ENCODE assay signal across 8 cellular contexts in the genomic region with DNA sequence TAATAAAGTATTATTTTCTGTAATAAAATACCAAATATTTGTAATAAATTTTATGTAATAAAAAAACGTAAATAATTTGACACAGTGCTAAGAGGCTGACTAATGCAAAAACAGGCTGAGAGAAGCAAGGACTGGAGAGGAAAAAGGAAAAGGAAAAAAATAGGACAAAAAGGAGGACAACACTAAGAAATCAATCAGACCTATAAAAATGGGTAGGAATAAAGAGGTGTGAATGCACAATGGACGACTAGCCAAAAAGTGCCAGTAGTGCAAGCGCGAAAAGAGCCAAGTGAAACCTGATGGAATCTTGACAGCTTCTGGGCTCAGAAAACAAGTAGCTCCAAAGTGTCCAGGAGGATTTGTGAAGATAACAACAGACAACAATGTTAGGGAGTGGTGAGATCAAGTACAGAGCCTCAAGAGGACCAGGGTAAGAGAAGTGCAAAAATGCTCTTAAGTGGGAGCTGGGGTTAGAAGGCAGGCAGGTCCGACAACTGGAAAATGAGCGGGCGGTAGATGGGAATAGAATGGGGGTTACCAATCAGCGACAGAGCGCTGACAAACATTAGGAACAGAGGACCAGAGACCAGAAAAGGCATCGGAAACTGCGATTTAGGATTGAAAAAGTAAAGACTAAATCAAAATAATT. TPM values are rescaled to one million over a fixed set of nuclear protein-coding genes. Genes with fewer than 3 reads are reported as not detected.
DNase-seq lines count a peak whose midpoint lies in the region; ATAC-seq, FAIRE-seq and TF ChIP-seq lines count a peak whose summit lies in the region.

No MANE protein-coding gene starts in this region.

- no TSS peak for BruUV-seq in PC-3 (replicated peaks; lab: Mats Ljungman, UMichigan)

- no peak overlapping the region for H2BK120ac ChIP-seq in neuronal stem cell (ENCODE audit: low read depth, low read length)

- peak overlapping the region; percentile 99 for H3K4me2 ChIP-seq in PC-3 (ENCODE audit: low read length)
- peak overlapping the region; percentile 95 for H3K4me2 ChIP-seq in fibroblast of lung (ENCODE audit: extremely low read depth, insufficient read depth, low read length)
- peak overlapping the region; percentile 69 for H3K4me2 ChIP-seq in neuronal stem cell (ENCODE audit: insufficient read depth, low read length, poor library complexity, severe bottlenecking)

- H3K36me3 ChIP-seq in PC-3 (ENCODE audit: low read depth, low read length) = no peaks in the 10 kb centered on the region
- H3K36me3 ChIP-seq in fibroblast of lung (ENCODE audit: control insufficient read depth, insufficient read depth, low read length) = no peaks in the 10 kb centered on the region
- no peaks in the 10 kb centered on the region for H3K36me3 ChIP-seq in neuronal stem cell (replicated peaks in 1 of 2; ENCODE audit: control insufficient read depth in 2 of 2, insufficient read depth in 2 of 2, low read length in 2 of 2)

- no peaks in the 10 kb centered on the region for H3K27me3 ChIP-seq in PC-3 (ENCODE audit: low read length)
- H3K27me3 ChIP-seq in fibroblast of lung (ENCODE audit: control insufficient read depth, insufficient read depth, low read length) = no peaks in the 10 kb centered on the region
- no peaks in the 10 kb centered on the region for H3K27me3 ChIP-seq in neuronal stem cell (ENCODE audit: control insufficient read depth in 3 of 3, insufficient read depth in 3 of 3, low read depth in 1 of 3, low read length in 3 of 3)

- H4K91ac ChIP-seq in neuronal stem cell (ENCODE audit: low read depth, low read length, poor library complexity) = no peak overlapping the region

- TF ChIP-seq CTCF in PC-3 (conservative IDR thresholded peaks at IDR 0.05; ENCODE audit: low read depth, low read length) (no peak), fibroblast of lung (conservative IDR thresholded peaks at IDR 0.05 in 1 of 2, IDR thresholded peaks at IDR 0.05 in 1 of 2; ENCODE audit: low read depth in 1 of 2, low read length in 2 of 2) (no peak)

- POLR2A ChIA-PET in PC-3 (lab: Charles Lee; ENCODE audit: unreplicated experiment) = interaction anchor here (0.6 to 1.4 kb wide), 3 partner anchors 10 to 60 kb away, joined by 3 to 7 read pairs (median 6); no protein-coding TSS in a partner anchor

- H3K4me3 ChIP-seq in PC-3 (ENCODE audit: low read length) (peak overlapping the region; percentile 93), fibroblast of lung (replicated peaks in 1 of 4; ENCODE audit: control extremely low read depth in 1 of 4, insufficient read depth in 1 of 4, low read depth in 3 of 4, low read length in 4 of 4) (peak overlapping the region; percentile 76 to 91 (median 86)), neuronal stem cell (ENCODE audit: low read length in 2 of 2) (peak overlapping the region; percentile 63 to 96)

- H3K27ac ChIP-seq in PC-3 (ENCODE audit: low read length) (peak overlapping the region; percentile 56; the same call in 1 of the 2 replicates), fibroblast of lung (ENCODE audit: insufficient read depth, low read length) (peak overlapping the region; percentile 93), neuronal stem cell (replicated peaks; ENCODE audit: low read length) (peak overlapping the region; percentile 37)

- no peak overlapping the region for H4K8ac ChIP-seq in neuronal stem cell (ENCODE audit: low read depth, low read length)

- intact Hi-C loops in PC-3 (cut with micrococcal nuclease) = loop anchor here (1.0 to 10.0 kb wide), 6 partner anchors 10 to 249 kb away; a partner anchor contains a TSS

- no peaks in the 10 kb centered on the region for H3K9me2 ChIP-seq in PC-3 (replicated peaks; ENCODE audit: low read length)

- H2BK5ac ChIP-seq in neuronal stem cell (ENCODE audit: low read length) = no peak overlapping the region

- no peak overlapping the region for H2BK12ac ChIP-seq in neuronal stem cell (ENCODE audit: low read length)

- FAIRE-seq in G401.6 (lab: Jason Lieb, UNC) = peak; percentile 61

- no peak overlapping the region for H2BK15ac ChIP-seq in neuronal stem cell (ENCODE audit: low read length)

- no peak overlapping the region for H2AK5ac ChIP-seq in neuronal stem cell (ENCODE audit: low read depth, low read length)

- no peak overlapping the region for H3K18ac ChIP-seq in neuronal stem cell (ENCODE audit: low read length)

- no peaks in the 10 kb centered on the region for H3F3A ChIP-seq in PC-3 (ENCODE audit: low read length, unreplicated experiment)

- no peak overlapping the region for H3K4ac ChIP-seq in neuronal stem cell (ENCODE audit: low read length)

- no peaks in the 10 kb centered on the region for H3K79me1 ChIP-seq in neuronal stem cell (ENCODE audit: low read depth, low read length)

- peaks cover 22% of the 10 kb centered on the region for H3K4me1 ChIP-seq in PC-3 (ENCODE audit: insufficient read depth, low read length)
- H3K4me1 ChIP-seq in fibroblast of lung (ENCODE audit: control insufficient read depth, extremely low read depth, insufficient read depth, low read length) = no peaks in the 10 kb centered on the region
- H3K4me1 ChIP-seq in neuronal stem cell (ENCODE audit: control insufficient read depth in 2 of 2, insufficient read depth in 1 of 2, low read depth in 1 of 2, low read length in 2 of 2) = peaks cover 0 to 13% of the 10 kb centered on the region in 2 donors

- H2AFZ ChIP-seq in PC-3 (ENCODE audit: low read length) (peak overlapping the region; percentile 67; the same call in 1 of the 2 replicates), fibroblast of lung (ENCODE audit: low read length) (peak overlapping the region; percentile 20), neuronal stem cell (ENCODE audit: low read length) (peak overlapping the region; percentile 93)

- CTCF ChIA-PET in PC-3 (lab: Charles Lee) = interaction anchor here (0.7 to 1.1 kb wide), 2 partner anchors 11 to 112 kb away, joined by 6 to 8 read pairs; no protein-coding TSS in a partner anchor

- H3K79me2 ChIP-seq in PC-3 (ENCODE audit: low read length) (peaks cover 57% of the 10 kb centered on the region), fibroblast of lung (ENCODE audit: control insufficient read depth, insufficient read depth, low read length) (peaks cover 53% of the 10 kb centered on the region)

- H3K14ac ChIP-seq in neuronal stem cell (ENCODE audit: low read length) = no peak overlapping the region

- H3K9me3 ChIP-seq in PC-3 (ENCODE audit: low read length) = no peaks in the 10 kb centered on the region
- no peaks in the 10 kb centered on the region for H3K9me3 ChIP-seq in fibroblast of lung (ENCODE audit: control insufficient read depth, insufficient read depth, low read depth, low read length)
- H3K9me3 ChIP-seq in neuronal stem cell (replicated peaks in 1 of 2; ENCODE audit: control insufficient read depth in 2 of 2, insufficient read depth in 1 of 2, low read depth in 1 of 2, low read length in 2 of 2) = peaks cover 0 to 9% of the 10 kb centered on the region in 2 donors

- H4K20me1 ChIP-seq in PC-3 (ENCODE audit: low read length) = peaks cover 29% of the 10 kb centered on the region
- peaks cover 5% of the 10 kb centered on the region for H4K20me1 ChIP-seq in fibroblast of lung (ENCODE audit: control insufficient read depth, extremely low read depth, insufficient read depth, low read length)

- peak; percentile 9 for DNase-seq in PC-3
- DNase-seq in fibroblast of lung (ENCODE audit: low read depth in 2 of 2) = peak; percentile 16 to 21
- peak; percentile 15 for DNase-seq in neuronal stem cell (ENCODE audit: low spot score)
- no peak for DNase-seq in GDM1 (lab: John Stamatoyannopoulos, UW)

- ATAC-seq in HG02610 (IDR thresholded peaks at IDR 0.05; ENCODE audit: unreplicated experiment) (peak; percentile 6), PC-3 (peak; percentile 11), HG03521 (IDR thresholded peaks at IDR 0.05; ENCODE audit: unreplicated experiment) (no peak), HG03469 (IDR thresholded peaks at IDR 0.05; ENCODE audit: unreplicated experiment) (no peak)

- no CpG with 5 or more reads among the region's 11 CpGs for WGBS in neuronal stem cell (ENCODE audit: extremely low coverage in 2 of 2, insufficient read length in 2 of 2, insufficient replicate concordance in 1 of 2), 2 donors

- peak overlapping the region; percentile 88 for H3K9ac ChIP-seq in PC-3 (ENCODE audit: low read length)
- H3K9ac ChIP-seq in fibroblast of lung (ENCODE audit: insufficient read depth, low read length) = peak overlapping the region; percentile 93
- peak overlapping the region; percentile 14 for H3K9ac ChIP-seq in neuronal stem cell (ENCODE audit: low read depth, low read length, poor library complexity)

- no peak overlapping the region for H3K23ac ChIP-seq in neuronal stem cell (ENCODE audit: low read depth, low read length, poor library complexity)

RNA-seq across cellular contexts. Expression of a gene that starts 1.2 kb away (rescaled TPM):
- total RNA-seq in PC-3 (2014; rRNA removed) = 15.2 and 15.7 TPM in 2 replicates
- total RNA-seq in fibroblast of lung = 21.3 and 23.1 TPM in 2 replicates
- 10.9 and 21.1 TPM in 2 replicates for polyA plus RNA-seq in fibroblast of lung
- 5.9 and 8.9 TPM in 2 replicates for polyA plus RNA-seq in fibroblast of lung (2012)
- polyA minus RNA-seq in fibroblast of lung (ENCODE audit: low replicate concordance) = 4.3 and 9.3 TPM in 2 replicates
- polyA plus RNA-seq in neuronal stem cell (2013, experiment 1 of 2) = 12.3 TPM
- polyA plus RNA-seq in neuronal stem cell (2013, experiment 2 of 2) = 13.1 TPM

Comparison
In these comparisons a context has a peak if more than half of its experiments do, and no peak if none do; other contexts are left out.
1. ATAC-seq: peak in HG02610 (single experiment) and PC-3 (single experiment); none in HG03521 (single experiment) and HG03469 (single experiment).
2. H2AFZ ChIP-seq: peak in every context shown above with its lines; median percentile 93 in neuronal stem cell; 67 in PC-3; 20 in fibroblast of lung.
3. H3K27ac ChIP-seq: peak in every context shown above with its lines; median percentile 93 in fibroblast of lung; 56 in PC-3; 37 in neuronal stem cell.
4. H3K9ac ChIP-seq: peak in every context shown above with its lines; median percentile 93 in fibroblast of lung; 88 in PC-3; 14 in neuronal stem cell.
5. Peak in every context shown above with its lines, with median percentiles within 50 percentile points of each other: H3K4me2 ChIP-seq and H3K4me3 ChIP-seq.